ENCODE assay signal across 2 cellular contexts in genomic region chr3:10623578-10624275, GRCh38.
A peak's percentile ranks its signal among the peaks of the same experiment; 100 is the strongest.
TF ChIP-seq lines count a peak whose summit lies in the region.

No MANE protein-coding gene starts in this region.

TF ChIP-seq in HepG2, 621 proteins besides CTCF, POLR2A, EP300 and RAD21 (continued from another document):
- TF ChIP-seq E2F5 (CRISPR knock-in tag; conservative IDR thresholded peaks at IDR 0.05) = no peak
- TF ChIP-seq YEATS2 (CRISPR knock-in tag; IDR thresholded peaks at IDR 0.05; ENCODE audit: borderline replicate concordance) = no peak

TF ChIP-seq in K562, 482 proteins besides CTCF, POLR2A, EP300 and RAD21 (continued from another document):
- peak; percentile 26 for TF ChIP-seq GTF3C2 (IDR thresholded peaks at IDR 0.05; ENCODE audit: borderline replicate concordance, extremely low read depth, insufficient read length)
- 0 out of 2 replicates have a peak, but pooled peaks have one; percentile 29 for TF ChIP-seq PTBP1 (IDR thresholded peaks at IDR 0.05; ENCODE audit: low read depth, low read length)
- no peak for TF ChIP-seq SRSF1 (IDR thresholded peaks at IDR 0.05; ENCODE audit: low read depth, low read length)
- peak; percentile 59; the same call in 1 of the 2 replicates for TF ChIP-seq ZNF436 (CRISPR knock-in tag; IDR thresholded peaks at IDR 0.05)
